ENCODE assay signal across 8 cellular contexts in genomic region chr20:1326031-1326930, GRCh38. TPM values are rescaled to one million over a fixed set of nuclear protein-coding genes. Genes with fewer than 3 reads are reported as not detected.
DNase-seq lines count a peak whose midpoint lies in the region; ATAC-seq and TF ChIP-seq lines count a peak whose summit lies in the region.

No MANE protein-coding gene starts in this region.

- ATAC-seq in naive thymus-derived CD4-positive, alpha-beta T cell, result no peak
- no peak for ATAC-seq in GM19328 (IDR thresholded peaks at IDR 0.05; ENCODE audit: unreplicated experiment)
- no peak for ATAC-seq in naive thymus-derived CD8-positive, alpha-beta T cell

- H3F3A ChIP-seq in MM.1S (ENCODE audit: insufficient read depth, low read length), result no peaks in the 10 kb centered on the region

- no peaks in the 10 kb centered on the region for H3K9me2 ChIP-seq in MM.1S (replicated peaks; ENCODE audit: insufficient read depth, low read length)

- peak overlapping the region; percentile 88 for H3K4me2 ChIP-seq in MM.1S (ENCODE audit: low read depth, low read length)

- H2AFZ ChIP-seq in MM.1S (ENCODE audit: low read length), result peak overlapping the region; percentile 54; the same call in 1 of the 2 replicates

- peak overlapping the region; percentile 74; the same call in 1 of the 2 replicates for H3K27ac ChIP-seq in MM.1S (ENCODE audit: low read length)
- peak overlapping the region; percentile 97 for H3K27ac ChIP-seq in epithelial cell of prostate
- peak overlapping the region; percentile 97 for H3K27ac ChIP-seq in naive thymus-derived CD4-positive, alpha-beta T cell (ENCODE audit: low read depth, low read length)

- H4K20me1 ChIP-seq in MM.1S (ENCODE audit: insufficient read depth, low read length), result no peaks in the 10 kb centered on the region

- H3K27me3 Mint-ChIP-seq in naive thymus-derived CD4-positive, alpha-beta T cell, result no peaks in the 10 kb centered on the region
- no peaks in the 10 kb centered on the region for H3K27me3 Mint-ChIP-seq in naive thymus-derived CD8-positive, alpha-beta T cell

- H3K9me3 ChIP-seq in BE2C (no peaks in the 10 kb centered on the region), MM.1S (replicated peaks; ENCODE audit: insufficient read depth, low read length) (no peaks in the 10 kb centered on the region)
- no peaks in the 10 kb centered on the region for H3K9me3 ChIP-seq in naive thymus-derived CD4-positive, alpha-beta T cell (ENCODE audit: control insufficient read depth in 2 of 3, low read length in 3 of 3)

- H3K9ac ChIP-seq in MM.1S (ENCODE audit: low read length), result peak overlapping the region; percentile 96

- peaks cover 0 to 13% (median 0%) of the 10 kb centered on the region in 5 donors for H3K36me3 Mint-ChIP-seq in naive thymus-derived CD4-positive, alpha-beta T cell
- peaks cover 0 to 5% (median 0%) of the 10 kb centered on the region in 3 donors for H3K36me3 Mint-ChIP-seq in naive thymus-derived CD8-positive, alpha-beta T cell

- no peak overlapping the region for H3K4me3 Mint-ChIP-seq in naive thymus-derived CD4-positive, alpha-beta T cell
- no peak overlapping the region for H3K4me3 Mint-ChIP-seq in naive thymus-derived CD8-positive, alpha-beta T cell

- H3K79me2 ChIP-seq in MM.1S (ENCODE audit: low read length), result peaks cover 52% of the 10 kb centered on the region

- peaks cover 0 to 2% (median 0%) of the 10 kb centered on the region in 11 donors for H3K9me3 Mint-ChIP-seq in naive thymus-derived CD4-positive, alpha-beta T cell
- no peaks in the 10 kb centered on the region for H3K9me3 Mint-ChIP-seq in naive thymus-derived CD8-positive, alpha-beta T cell

- no peaks in the 10 kb centered on the region for H3K4me1 ChIP-seq in BE2C
- peaks cover 13% of the 10 kb centered on the region for H3K4me1 ChIP-seq in MM.1S (ENCODE audit: low read length)
- peaks cover 18 to 32% of the 10 kb centered on the region in 2 donors for H3K4me1 ChIP-seq in naive thymus-derived CD4-positive, alpha-beta T cell (ENCODE audit: control insufficient read depth in 2 of 2, insufficient read depth in 2 of 2, low read length in 2 of 2)

- H3K36me3 ChIP-seq in BE2C (no peaks in the 10 kb centered on the region), MM.1S (replicated peaks; ENCODE audit: insufficient read depth, low read length) (no peaks in the 10 kb centered on the region)
- H3K36me3 ChIP-seq in naive thymus-derived CD4-positive, alpha-beta T cell (ENCODE audit: control insufficient read depth in 2 of 3, insufficient read depth in 3 of 3, low read length in 3 of 3), result peaks cover 0 to 14% (median 0%) of the 10 kb centered on the region in 3 experiments

- TF ChIP-seq CTCF in BE2C (IDR thresholded peaks at IDR 0.05; ENCODE audit: low read depth, low read length) (no peak), MM.1S (IDR thresholded peaks at IDR 0.05; ENCODE audit: low read length) (no peak)

- H3K4me3 ChIP-seq in BE2C (ENCODE audit: low read depth, low read length) (peak overlapping the region; percentile 84), MM.1S (ENCODE audit: low read length) (peak overlapping the region; percentile 81)
- H3K4me3 ChIP-seq in naive thymus-derived CD4-positive, alpha-beta T cell (ENCODE audit: low read length), result peak overlapping the region; percentile 95

- no peak overlapping the region for H3K27ac Mint-ChIP-seq in naive thymus-derived CD4-positive, alpha-beta T cell
- no peak overlapping the region for H3K27ac Mint-ChIP-seq in naive thymus-derived CD8-positive, alpha-beta T cell

- H3K4me1 Mint-ChIP-seq in naive thymus-derived CD4-positive, alpha-beta T cell, result peaks cover 0 to 38% (median 23%) of the 10 kb centered on the region in 7 donors
- peaks cover 0 to 36% (median 27%) of the 10 kb centered on the region in 4 donors for H3K4me1 Mint-ChIP-seq in naive thymus-derived CD8-positive, alpha-beta T cell

- CTCF ChIA-PET in naive thymus-derived CD4-positive, alpha-beta T cell (lab: Charles Lee), result interaction anchor here (0.9 to 1.0 kb wide), 2 partner anchors 14 to 109 kb away, joined by 3 read pairs; no protein-coding TSS in a partner anchor

- POLR2A ChIA-PET in naive thymus-derived CD4-positive, alpha-beta T cell (lab: Charles Lee), result interaction anchor here (0.6 to 1.5 kb wide), 6 partner anchors 10 to 110 kb away, joined by 3 to 6 read pairs (median 4); no protein-coding TSS in a partner anchor
- POLR2A ChIA-PET in naive thymus-derived CD8-positive, alpha-beta T cell (lab: Charles Lee), result interaction anchor here (0.9 to 2.7 kb wide), 7 partner anchors 10 to 140 kb away, joined by 3 to 24 read pairs (median 5); partner anchors contain the start of genes FKBP1A and NSFL1C

- H3K27me3 ChIP-seq in BE2C, result no peaks in the 10 kb centered on the region
- H3K27me3 ChIP-seq in MM.1S (replicated peaks; ENCODE audit: insufficient read depth, low read length), result no peaks in the 10 kb centered on the region
- H3K27me3 ChIP-seq in naive thymus-derived CD4-positive, alpha-beta T cell (ENCODE audit: control insufficient read depth in 2 of 2, insufficient read depth in 2 of 2, low read length in 2 of 2), result no peaks in the 10 kb centered on the region

- DNase-seq in BE2C (no peak), MM.1S (no peak), epithelial cell of prostate (ENCODE audit: low read depth, low spot score) (no peak), middle frontal gyrus (ENCODE audit: extremely low spot score, low spot score) (no peak), OCI-M1 (lab: John Stamatoyannopoulos, UW) (no peak)
- peak in 1 of 9 donors; percentile 18 for DNase-seq in naive thymus-derived CD4-positive, alpha-beta T cell
- no peak for DNase-seq in naive thymus-derived CD8-positive, alpha-beta T cell

- intact Hi-C loops in naive thymus-derived CD4-positive, alpha-beta T cell (cut with micrococcal nuclease), result no loop called here

RNA-seq across cellular contexts. Expression of gene SDCBP2, which starts 2.7 kb away (rescaled TPM):
- 15.9 TPM for polyA plus RNA-seq in BE2C (2012; ENCODE audit: insufficient read depth, insufficient read length, low read depth)
- total RNA-seq in naive thymus-derived CD4-positive, alpha-beta T cell, result 1 to 10 TPM; 1.0 to 3.6 (median 1.4) TPM
- polyA plus RNA-seq in naive thymus-derived CD4-positive, alpha-beta T cell, result 1 to 10 TPM; 1.3 to 1.9 TPM
- total RNA-seq in naive thymus-derived CD8-positive, alpha-beta T cell, result 1 to 10 TPM; 2.7 to 3.3 TPM
- polyA plus RNA-seq in naive thymus-derived CD8-positive, alpha-beta T cell, result 1 to 10 TPM in 1 of 3 donors, under 1 TPM in 2; 0.81 to 1.5 (median 0.98) TPM
